8 cellular contexts compared by ENCODE assay signal in the genomic region with DNA sequence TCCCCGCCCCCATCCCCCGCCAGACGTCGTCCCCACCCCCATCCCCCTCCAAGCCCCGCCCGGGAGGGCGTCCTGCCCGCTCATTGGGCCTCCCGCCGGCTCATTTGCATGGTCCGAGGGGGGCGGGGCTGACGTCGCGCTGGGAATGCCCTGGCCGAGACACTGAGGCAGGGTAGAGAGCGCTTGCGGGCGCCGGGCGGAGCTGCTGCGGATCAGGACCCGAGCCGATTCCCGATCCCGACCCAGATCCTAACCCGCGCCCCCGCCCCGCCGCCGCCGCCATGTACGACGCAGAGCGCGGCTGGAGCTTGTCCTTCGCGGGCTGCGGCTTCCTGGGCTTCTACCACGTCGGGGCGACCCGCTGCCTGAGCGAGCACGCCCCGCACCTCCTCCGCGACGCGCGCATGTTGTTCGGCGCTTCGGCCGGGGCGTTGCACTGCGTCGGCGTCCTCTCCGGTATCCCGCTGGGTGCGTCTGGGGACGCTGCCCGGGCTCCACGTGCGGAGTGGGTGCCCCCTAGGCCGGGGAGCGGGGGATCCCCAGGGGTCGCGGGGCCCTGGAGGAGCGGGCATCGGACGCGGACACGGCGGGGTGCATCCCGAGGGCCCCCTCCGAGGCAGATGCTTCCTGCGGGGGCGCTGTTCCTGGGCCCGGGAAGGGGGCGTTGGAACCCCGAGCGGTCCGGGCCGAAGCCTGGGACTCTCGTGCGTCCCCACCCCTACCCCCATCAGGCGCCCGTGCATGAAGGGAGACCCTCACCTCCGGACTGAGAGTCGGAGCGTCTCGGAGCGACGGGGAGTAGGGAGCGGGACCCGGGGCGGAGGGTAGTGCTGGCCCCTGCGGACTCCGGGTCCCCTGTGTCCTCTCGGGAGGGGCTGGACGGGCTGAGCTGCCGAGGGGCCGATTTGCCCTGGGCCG. TPM values are rescaled to one million over a fixed set of nuclear protein-coding genes. Genes with fewer than 3 reads are reported as not detected.
DNase-seq lines count a peak whose midpoint lies in the region; ATAC-seq and TF ChIP-seq lines count a peak whose summit lies in the region.

A gene with protein sequence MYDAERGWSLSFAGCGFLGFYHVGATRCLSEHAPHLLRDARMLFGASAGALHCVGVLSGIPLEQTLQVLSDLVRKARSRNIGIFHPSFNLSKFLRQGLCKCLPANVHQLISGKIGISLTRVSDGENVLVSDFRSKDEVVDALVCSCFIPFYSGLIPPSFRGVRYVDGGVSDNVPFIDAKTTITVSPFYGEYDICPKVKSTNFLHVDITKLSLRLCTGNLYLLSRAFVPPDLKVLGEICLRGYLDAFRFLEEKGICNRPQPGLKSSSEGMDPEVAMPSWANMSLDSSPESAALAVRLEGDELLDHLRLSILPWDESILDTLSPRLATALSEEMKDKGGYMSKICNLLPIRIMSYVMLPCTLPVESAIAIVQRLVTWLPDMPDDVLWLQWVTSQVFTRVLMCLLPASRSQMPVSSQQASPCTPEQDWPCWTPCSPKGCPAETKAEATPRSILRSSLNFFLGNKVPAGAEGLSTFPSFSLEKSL (plus strand): TSS at position 175 of the 918 bp plus-strand sequence. CDS start 107 bp downstream, at position 282.

- ATAC-seq in GM18868 (IDR thresholded peaks at IDR 0.05; ENCODE audit: unreplicated experiment), result no peak

- H3K27ac ChIP-seq in left ventricle myocardium inferior (replicated peaks), result no peak within 1 kb of the TSS
- no peak within 1 kb of the TSS for H3K27ac ChIP-seq in thyroid gland

- H3K9me3 ChIP-seq in ES-I3 (ENCODE audit: control insufficient read depth, insufficient read depth, low read length) (no peaks in the 10 kb centered on the region), left ventricle myocardium inferior (replicated peaks) (no peaks in the 10 kb centered on the region), thyroid gland (no peaks in the 10 kb centered on the region)

- intact Hi-C loops in left ventricle myocardium inferior (cut with micrococcal nuclease), result no loop called here
- intact Hi-C loops in posterior cingulate gyrus (cut with DNase I), result no loop called here
- intact Hi-C loops in thyroid gland (cut with DNase I), result no loop called here

- H3K4me1 ChIP-seq in ES-I3 (ENCODE audit: insufficient read depth, low read length), result peaks cover 12% of the 10 kb centered on the region; the same call in 1 of the 2 replicates
- peaks cover 15% of the 10 kb centered on the region for H3K4me1 ChIP-seq in left ventricle myocardium inferior
- peaks cover 4 to 6% of the 10 kb centered on the region in 2 donors for H3K4me1 ChIP-seq in thyroid gland

- 4 to 6% methylated on average over 15 of the region's 107 CpGs for WGBS in thyroid gland, 2 donors

- DNase-seq in NCI-H1105 (lab: John Stamatoyannopoulos, UW) (peak; percentile 82), T-helper 2 cell (peak; percentile 39 to 76 (median 63)), amniotic stem cell (lab: John Stamatoyannopoulos, UW) (peak; percentile 86), left ventricle myocardium inferior (peak; percentile 91), posterior cingulate gyrus (peak; percentile 83 to 98 (median 94)), thyroid gland (peak; percentile 87 to 91)

- H3K27me3 ChIP-seq in left ventricle myocardium inferior (ENCODE audit: low read depth) (peaks cover 93% of the 10 kb centered on the region), thyroid gland (no peaks in the 10 kb centered on the region)

- TF ChIP-seq CTCF in left ventricle myocardium inferior (IDR thresholded peaks at IDR 0.05; ENCODE audit: borderline replicate concordance), result no peak
- no peak for TF ChIP-seq CTCF in thyroid gland (IDR thresholded peaks at IDR 0.05)

- H3K9ac ChIP-seq in ES-I3 (ENCODE audit: low read depth, low read length), result peak within 1 kb of the TSS; percentile 79

- H3K36me3 ChIP-seq in ES-I3 (ENCODE audit: insufficient read depth, low read length), result peaks cover 3% of the 10 kb centered on the region; the same call in 1 of the 2 replicates
- H3K36me3 ChIP-seq in left ventricle myocardium inferior, result no peaks in the 10 kb centered on the region
- no peaks in the 10 kb centered on the region for H3K36me3 ChIP-seq in thyroid gland

- TF ChIP-seq POLR2A in thyroid gland (IDR thresholded peaks at IDR 0.05), result peak in 1 of 2 donors; percentile 71

- H3K4me3 ChIP-seq in left ventricle myocardium inferior (peak within 1 kb of the TSS; percentile 74), thyroid gland (replicated peaks in 1 of 3) (peak within 1 kb of the TSS in 2 of 3 donors; percentile 15 to 37)

RNA-seq across cellular contexts. Expression of the gene that starts here (rescaled TPM):
- not detected for total RNA-seq in left ventricle myocardium inferior
- under 1 TPM in 2 of 4 donors, not detected in 2; 0.11 to 0.13 TPM for total RNA-seq in thyroid gland

Comparison
In these comparisons a context has a peak if more than half of its experiments do, and no peak if none do; other contexts are left out.
1. Peak in DNase-seq and H3K4me3 ChIP-seq in left ventricle myocardium inferior; RNA of the gene not detected or under 1 TPM.
2. Peak in DNase-seq and H3K4me3 ChIP-seq in thyroid gland; RNA of the gene not detected or under 1 TPM.